ENCODE assay signal across 13 cellular contexts in genomic region chr19:17255150-17255621, GRCh38. TPM values are rescaled to one million over a fixed set of nuclear protein-coding genes. Genes with fewer than 3 reads are reported as not detected.
DNase-seq lines count a peak whose midpoint lies in the region; ATAC-seq and TF ChIP-seq lines count a peak whose summit lies in the region.
"Had no signal": no experiment of that assay in that cellular context is flagged by ENCODE, and none has a peak within 500 bp of the region (broad histone marks: within the 10 kb centered on the region; RNA-seq: fewer than 3 reads in every experiment).

No MANE protein-coding gene starts in this region.

- ATAC-seq in right lobe of liver (peak; percentile 70 to 78 (median 72)), HG03045 (IDR thresholded peaks at IDR 0.05; ENCODE audit: unreplicated experiment) (no peak), HG03520 (IDR thresholded peaks at IDR 0.05; ENCODE audit: unreplicated experiment) (no peak)

- H3K27me3 ChIP-seq in SJCRH30 (peaks cover 9% of the 10 kb centered on the region; the same call in 1 of the 2 replicates), right lobe of liver (no peaks in the 10 kb centered on the region)

- H3K36me3 ChIP-seq in SJCRH30 (no peaks in the 10 kb centered on the region), right lobe of liver (no peaks in the 10 kb centered on the region)
- H3K36me3 ChIP-seq: HAP-1 had no signal

- no peak for TF ChIP-seq CTCF in right lobe of liver (IDR thresholded peaks at IDR 0.05)

- peak; percentile 23 for DNase-seq in DMS79 (lab: John Stamatoyannopoulos, UW)
- peak; percentile 59 for DNase-seq in NCI-H146 treated with DMSO at 0.1 percent for 48 hours (lab: John Stamatoyannopoulos, UW; ENCODE audit: unreplicated experiment)
- DNase-seq in SJCRH30 = peak; percentile 64 to 65
- DNase-seq in right lobe of liver = peak in 1 of 3 donors; percentile 61
- no peak for DNase-seq in effector CD8-positive, alpha-beta T cell (lab: John Stamatoyannopoulos, UW)
- DNase-seq in NCI-H187 treated with DMSO at 0.1 percent for 48 hours (lab: John Stamatoyannopoulos, UW) = no peak
- DNase-seq: glutamatergic neuron, NCI-H82, SIG-M5 had no signal

- peaks cover 15% of the 10 kb centered on the region for H3K9me3 ChIP-seq in SJCRH30 (replicated peaks)
- H3K9me3 ChIP-seq in right lobe of liver = no peaks in the 10 kb centered on the region
- H3K9me3 ChIP-seq: HAP-1 had no signal

- no peak overlapping the region for H3K27ac ChIP-seq in SJCRH30
- no peak overlapping the region for H3K27ac ChIP-seq in right lobe of liver
- H3K27ac ChIP-seq: HL-60 had no signal

- 28% methylated on average over 10 of the region's 18 CpGs for WGBS in right lobe of liver (ENCODE audit: insufficient coverage, low coverage, low lambda C conversion rate, missing lambda C conversion rate)

- H3K4me3 ChIP-seq in SJCRH30 (no peak overlapping the region), right lobe of liver (no peak overlapping the region)
- H3K4me3 ChIP-seq: HAP-1 had no signal

- no peak for TF ChIP-seq POLR2A in right lobe of liver (IDR thresholded peaks at IDR 0.05)

- H3K4me1 ChIP-seq in SJCRH30 (peaks cover 4% of the 10 kb centered on the region; the same call in 1 of the 2 replicates), right lobe of liver (peaks cover 0 to 4% (median 0%) of the 10 kb centered on the region in 4 donors)
- H3K4me1 ChIP-seq: HAP-1 had no signal

- intact Hi-C loops in right lobe of liver (cut with DNase I) = no loop called here

RNA-seq across cellular contexts. Expression of gene USHBP1, which starts 9.4 kb away (rescaled TPM):
- 0.04 TPM in 1 of 2 replicates, not detected in the other for total RNA-seq in SJCRH30 (2014; rRNA removed; shearing (Covaris generic))
- total RNA-seq in right lobe of liver = 1 to 10 TPM in 5 of 6 experiments, under 1 TPM in 1; 0.81 to 3.6 (median 1.7) TPM

RNA-seq across cellular contexts. Expression of gene NR2F6, which starts 9.5 kb away (rescaled TPM):
- 41.0 and 42.0 TPM in 2 replicates for total RNA-seq in SJCRH30 (2014; rRNA removed; shearing (Covaris generic))
- 100 to 1,000 TPM in 1 of 6 experiments, 10 to 100 TPM in 5; 48.5 to 105 (median 80.9) TPM for total RNA-seq in right lobe of liver

RNA-seq across cellular contexts. Expression of gene BABAM1, which starts 12.1 kb away (rescaled TPM):
- total RNA-seq in SJCRH30 (2014; rRNA removed; shearing (Covaris generic)) = 96.0 and 98.5 TPM in 2 replicates
- 10 to 100 TPM; 29.2 to 51.3 (median 37.9) TPM for total RNA-seq in right lobe of liver

RNA-seq across cellular contexts. Expression of gene ANKLE1, which starts 26.5 kb away (rescaled TPM):
- total RNA-seq in SJCRH30 (2014; rRNA removed; shearing (Covaris generic)) = 0.49 and 0.66 TPM in 2 replicates
- under 1 TPM; 0.06 to 0.65 (median 0.37) TPM for total RNA-seq in right lobe of liver

RNA-seq across cellular contexts. Expression of gene OCEL1, which starts 29.2 kb away (rescaled TPM):
- total RNA-seq in SJCRH30 (2014; rRNA removed; shearing (Covaris generic)) = 5.1 and 5.3 TPM in 2 replicates
- total RNA-seq in right lobe of liver = 10 to 100 TPM; 17.8 to 64.2 (median 31.2) TPM

Comparison
In these comparisons a context has a peak if more than half of its experiments do, and no peak if none do; other contexts are left out.
1. DNase-seq: peak in DMS79 (single experiment), NCI-H146 treated with DMSO at 0.1 percent for 48 hours (single experiment) and SJCRH30 (2 of 2); none in effector CD8-positive, alpha-beta T cell (single experiment) and NCI-H187 treated with DMSO at 0.1 percent for 48 hours (single experiment).
2. ATAC-seq: peak in right lobe of liver (4 of 4); none in HG03045 (single experiment) and HG03520 (single experiment).